19 cellular contexts compared by ENCODE assay signal in the genomic region with DNA sequence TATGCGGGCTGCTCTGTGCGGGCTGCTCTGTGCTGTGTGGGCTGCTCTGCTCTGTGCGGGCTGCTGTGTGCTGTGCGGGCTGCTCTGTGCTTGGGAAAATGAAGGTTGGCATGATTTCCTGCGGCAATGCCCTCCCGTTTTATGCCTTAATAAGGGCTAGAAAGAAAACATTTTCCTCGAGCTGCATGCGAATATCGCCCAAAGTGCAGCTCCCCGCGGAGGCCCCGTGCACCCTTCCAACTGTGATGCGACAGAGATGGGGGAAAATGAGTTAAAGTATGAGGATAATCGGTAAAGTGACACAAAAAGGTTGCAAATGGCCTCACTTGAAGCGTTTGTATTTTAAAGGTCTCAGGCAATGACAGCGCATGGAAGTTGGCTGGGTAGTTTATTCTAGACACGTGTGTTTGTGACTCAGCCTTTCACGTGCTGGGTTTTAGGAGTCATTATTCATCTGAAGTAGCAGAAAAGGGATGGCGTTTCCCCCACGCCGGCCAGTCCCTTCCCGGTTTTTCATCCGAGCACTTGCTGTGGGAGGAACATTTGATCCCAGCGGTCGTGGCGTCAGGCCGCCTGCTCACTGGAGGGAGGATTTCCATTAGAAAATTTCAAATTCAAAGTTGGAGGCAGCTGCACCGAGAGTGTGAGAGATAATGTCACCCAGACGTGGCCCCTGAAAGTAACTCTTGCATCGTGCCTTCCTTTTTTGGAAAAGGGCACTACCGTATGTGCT.
"Had no signal": no experiment of that assay in that cellular context is flagged by ENCODE, and none has a peak within 500 bp of the region (broad histone marks: within the 10 kb centered on the region; RNA-seq: fewer than 3 reads in every experiment).

No MANE protein-coding gene starts in this region.

- H3K27me3 ChIP-seq: hepatocyte had no signal

- DNase-seq: activated CD4-positive, alpha-beta T cell treated with anti-CD3 and anti-CD28 coated beads for 36 hours; activated CD4-positive, alpha-beta T cell treated with anti-CD3 and anti-CD28 coated beads, Interleukin-2, amount 50 U/mL, for 48 hours; activated T-cell treated with anti-CD3 and anti-CD28 coated beads for 4 hours; dermis blood vessel endothelial cell; effector memory CD8-positive, alpha-beta T cell; foreskin fibroblast; left colon; midbrain; occipital lobe; stimulated activated CD4-positive, alpha-beta T cell treated with anti-CD3 and anti-CD28 coated beads, Interleukin-12 subunit alpha, Interleukin-12 subunit beta, amount 100 ng/mL, for 4 hours; stimulated activated CD4-positive, alpha-beta T cell treated with anti-CD3 and anti-CD28 coated beads, Interleukin-1b, Interleukin-23, amount 100 ng/mL, for 48 hours; stimulated activated CD8-positive, alpha-beta memory T cell treated with anti-CD3 and anti-CD28 coated beads, Interleukin-4, amount 100 ng/mL, for 48 hours; stimulated activated naive CD4-positive, alpha-beta T cell treated with Interleukin-2 at 50 U/mL for 16 hours; tibial artery had no signal

- H3K27ac Mint-ChIP-seq: activated CD4-positive, alpha-beta T cell treated with anti-CD3 and anti-CD28 coated beads for 36 hours; activated naive CD8-positive, alpha-beta T cell; effector memory CD8-positive, alpha-beta T cell; nephron; progenitor cell of endocrine pancreas had no signal

- H3K27ac ChIP-seq: hepatocyte, tibial artery had no signal

- H3K9me3 Mint-ChIP-seq: effector memory CD8-positive, alpha-beta T cell; nephron had no signal

- H3K4me3 Mint-ChIP-seq: activated CD4-positive, alpha-beta T cell treated with anti-CD3 and anti-CD28 coated beads for 36 hours; activated naive CD8-positive, alpha-beta T cell; effector memory CD8-positive, alpha-beta T cell; nephron had no signal

- H3K9me3 ChIP-seq: tibial artery had no signal

- H3K27me3 Mint-ChIP-seq: activated naive CD8-positive, alpha-beta T cell had no signal

- H3K36me3 ChIP-seq: tibial artery had no signal

- H3K4me3 ChIP-seq: hepatocyte, lung, tibial artery had no signal

- H3K36me3 Mint-ChIP-seq: activated naive CD8-positive, alpha-beta T cell had no signal

- H3K4me1 Mint-ChIP-seq: activated CD4-positive, alpha-beta T cell treated with anti-CD3 and anti-CD28 coated beads for 36 hours had no signal

- H3K4me1 ChIP-seq: tibial artery had no signal
